In the genomic region with DNA sequence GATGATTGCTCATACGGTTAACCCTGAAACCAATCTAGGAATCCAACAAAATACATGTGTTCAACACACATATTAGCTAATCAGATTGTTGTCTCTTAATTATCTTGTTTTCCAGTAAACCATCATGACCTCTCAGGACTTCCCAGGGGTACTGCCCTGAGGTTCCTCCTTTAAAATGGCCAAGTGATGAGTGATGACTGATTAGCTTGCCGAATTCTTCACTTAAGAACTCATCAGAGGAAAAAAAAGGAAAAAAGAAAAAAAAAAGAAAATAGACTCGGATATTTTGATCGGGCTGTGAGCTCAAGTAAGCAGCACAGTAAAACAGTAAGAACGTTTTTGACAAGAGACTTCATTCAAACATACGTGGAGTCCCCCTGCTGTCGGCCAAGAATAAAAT, we compare ENCODE assay signal across 27 cellular contexts. TPM values are rescaled to one million over a fixed set of nuclear protein-coding genes. Genes with fewer than 3 reads are reported as not detected.
"Had no signal": no experiment of that assay in that cellular context is flagged by ENCODE, and none has a peak within 500 bp of the region (broad histone marks: within the 10 kb centered on the region; RNA-seq: fewer than 3 reads in every experiment).

No MANE protein-coding gene starts in this region.

- H3K9me3 ChIP-seq: adrenal gland had no signal

- ATAC-seq: activated T-cell treated with anti-CD3 and anti-CD28 coated beads, Interleukin-2, amount 50 U/mL, for 72 hours; Panc1; Right ventricle myocardium inferior; T-cell had no signal

- H3K4me3 Mint-ChIP-seq: activated CD4-positive, alpha-beta memory T cell treated with anti-CD3 and anti-CD28 coated beads for 36 hours; activated CD4-positive, alpha-beta T cell treated with anti-CD3 and anti-CD28 coated beads, Interleukin-2, amount 10 ng/mL, durations not matched to agents 7 days and 5 days; activated naive CD8-positive, alpha-beta T cell treated with anti-CD3 and anti-CD28 coated beads, Interleukin-2, amount 10 ng/mL, durations not matched to agents 7 days and 5 days; activated T-cell treated with anti-CD3 and anti-CD28 coated beads, Interleukin-2, amount 50 U/mL, for 72 hours; T-cell had no signal

- DNase-seq: activated CD4-positive, alpha-beta memory T cell treated with anti-CD3 and anti-CD28 coated beads for 36 hours; activated CD4-positive, alpha-beta T cell treated with anti-CD3 and anti-CD28 coated beads, Interleukin-2, amount 10 ng/mL, durations not matched to agents 7 days and 5 days; activated CD4-positive, CD25-positive, alpha-beta regulatory T cell; activated CD8-positive, alpha-beta memory T cell treated with anti-CD3 and anti-CD28 coated beads, Interleukin-2, amount 50 U/mL, for 4 hours; activated naive CD4-positive, alpha-beta T cell treated with anti-CD3 and anti-CD28 coated beads, Interleukin-2, amount 50 U/mL, for 16 hours; activated naive CD8-positive, alpha-beta T cell treated with anti-CD3 and anti-CD28 coated beads, Interleukin-2, amount 10 ng/mL, durations not matched to agents 7 days and 5 days; activated T-cell treated with anti-CD3 and anti-CD28 coated beads, Interleukin-2, amount 50 U/mL, for 72 hours; adrenal gland; anterior cingulate cortex; NCI-H1092; NCI-H1417; NCI-H1930; NCI-H2171 treated with DMSO at 0.1 percent for 48 hours; NCI-H226; NCI-H526; NCI-H774; NK-92 treated with Interleukin-12 subunit alpha and Interleukin-12 subunit beta, amount 100 ng/mL, for 24 hours; OCI-M1; RPMI8226; T-cell had no signal

- H3K9me3 Mint-ChIP-seq: activated CD4-positive, alpha-beta memory T cell treated with anti-CD3 and anti-CD28 coated beads for 36 hours; activated CD4-positive, alpha-beta T cell treated with anti-CD3 and anti-CD28 coated beads, Interleukin-2, amount 10 ng/mL, durations not matched to agents 7 days and 5 days; activated naive CD8-positive, alpha-beta T cell treated with anti-CD3 and anti-CD28 coated beads, Interleukin-2, amount 10 ng/mL, durations not matched to agents 7 days and 5 days; activated T-helper 2 cell treated with anti-CD3 and anti-CD28 coated beads, Interferon-gamma antibody, Interleukin-2, Interleukin-4, amounts not matched to agents 10 μg/mL and 5 μg/mL and 100 μg/mL, durations not matched to agents 14 hours and 24 hours and 36 hours had no signal

- H3K9ac ChIP-seq: KMS-11 had no signal

- H3K4me2 ChIP-seq: KMS-11 had no signal

- H3K36me3 Mint-ChIP-seq: activated CD4-positive, alpha-beta memory T cell treated with anti-CD3 and anti-CD28 coated beads for 36 hours; activated naive CD8-positive, alpha-beta T cell treated with anti-CD3 and anti-CD28 coated beads, Interleukin-2, amount 10 ng/mL, durations not matched to agents 7 days and 5 days; T-cell had no signal

- H3K27ac Mint-ChIP-seq: activated CD4-positive, alpha-beta memory T cell treated with anti-CD3 and anti-CD28 coated beads for 36 hours; activated CD4-positive, alpha-beta T cell treated with anti-CD3 and anti-CD28 coated beads, Interleukin-2, amount 10 ng/mL, durations not matched to agents 7 days and 5 days; activated naive CD8-positive, alpha-beta T cell treated with anti-CD3 and anti-CD28 coated beads, Interleukin-2, amount 10 ng/mL, durations not matched to agents 7 days and 5 days; activated T-cell treated with anti-CD3 and anti-CD28 coated beads, Interleukin-2, amount 50 U/mL, for 72 hours; activated T-helper 2 cell treated with anti-CD3 and anti-CD28 coated beads, Interferon-gamma antibody, Interleukin-2, Interleukin-4, amounts not matched to agents 10 μg/mL and 5 μg/mL and 100 μg/mL, durations not matched to agents 14 hours and 24 hours and 36 hours; T-cell had no signal

- H3K4me3 ChIP-seq: adrenal gland, SK-N-MC had no signal

- H3K27me3 ChIP-seq: adrenal gland had no signal

- H3K27ac ChIP-seq: adrenal gland, KMS-11, SK-N-MC, VCaP had no signal

- H3K36me3 ChIP-seq: adrenal gland had no signal

- H3K4me1 Mint-ChIP-seq: activated CD4-positive, alpha-beta T cell treated with anti-CD3 and anti-CD28 coated beads, Interleukin-2, amount 10 ng/mL, durations not matched to agents 7 days and 5 days; activated naive CD8-positive, alpha-beta T cell treated with anti-CD3 and anti-CD28 coated beads, Interleukin-2, amount 10 ng/mL, durations not matched to agents 7 days and 5 days; T-cell had no signal

RNA-seq across cellular contexts. Expression of a gene that starts 40.7 kb away (rescaled TPM):
- total RNA-seq: activated CD4-positive, alpha-beta memory T cell treated with anti-CD3 and anti-CD28 coated beads for 36 hours; activated CD4-positive, alpha-beta T cell treated with anti-CD3 and anti-CD28 coated beads, Interleukin-2, amount 10 ng/mL, durations not matched to agents 7 days and 5 days; activated T-helper 2 cell treated with anti-CD3 and anti-CD28 coated beads, Interferon-gamma antibody, Interleukin-2, Interleukin-4, amounts not matched to agents 10 μg/mL and 5 μg/mL and 100 μg/mL, durations not matched to agents 14 hours and 24 hours and 36 hours; T-helper 2 cell treated with Interferon-gamma antibody and Interleukin-4, amounts not matched to agents 100 ng/mL and 5 ng/mL, for 36 hours had no signal
